Comparison of ENCODE assay signal across 1 cellular context in the genomic region with DNA sequence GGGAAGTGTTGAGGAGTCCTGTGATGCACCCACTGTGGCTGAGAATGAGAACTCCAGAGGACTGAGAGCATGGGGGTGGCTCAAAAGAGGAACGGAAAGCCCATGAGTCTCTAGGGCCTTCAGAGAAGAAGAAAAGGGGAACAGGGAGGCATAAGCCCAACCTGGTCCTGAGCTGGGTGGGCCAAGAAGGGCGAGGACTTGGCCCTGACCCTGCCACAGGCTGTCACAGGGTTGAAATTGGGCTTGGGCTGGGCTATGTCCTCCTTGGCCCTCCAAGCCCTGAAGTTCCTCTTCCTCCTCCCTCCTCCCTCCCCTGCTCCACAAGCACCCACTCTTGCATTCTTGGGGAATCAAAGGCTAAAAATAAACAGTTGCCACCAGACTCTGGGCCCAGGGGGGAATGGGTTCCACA.
TF ChIP-seq lines count a peak whose summit lies in the region.

No MANE protein-coding gene starts in this region.

TF ChIP-seq in GM23338, 12 proteins besides CTCF, POLR2A, EP300 and RAD21 (continued from another document):
- TF ChIP-seq ZNF462 (CRISPR knock-in tag; IDR thresholded peaks at IDR 0.05) (no peak), ETS1 (IDR thresholded peaks at IDR 0.05) (no peak), ZNF331 (CRISPR knock-in tag; IDR thresholded peaks at IDR 0.05; ENCODE audit: low read depth) (no peak), NANOG (IDR thresholded peaks at IDR 0.05; ENCODE audit: borderline replicate concordance) (no peak)
TF ChIP-seq in GM23338: peak in this region for 0.
